10 cellular contexts compared by ENCODE assay signal in genomic region chr3:140505256-140505655, GRCh38.
DNase-seq lines count a peak whose midpoint lies in the region; ATAC-seq and TF ChIP-seq lines count a peak whose summit lies in the region.
"Had no signal": no experiment of that assay in that cellular context is flagged by ENCODE, and none has a peak within 500 bp of the region (broad histone marks: within the 10 kb centered on the region; RNA-seq: fewer than 3 reads in every experiment).

No MANE protein-coding gene starts in this region.

- H3K4me3 ChIP-seq in choroid plexus epithelial cell (ENCODE audit: low read depth, low read length), result no peak overlapping the region
- H3K4me3 ChIP-seq: BLaER1, SK-N-MC had no signal

- no peaks in the 10 kb centered on the region for H3K36me3 Mint-ChIP-seq in natural killer cell treated with Interleukin-12 subunit alpha and Interleukin-12 subunit beta and Interleukin-15 and Interleukin-18, amount 100 ng/mL, for 72 hours

- TF ChIP-seq CTCF in choroid plexus epithelial cell (conservative IDR thresholded peaks at IDR 0.05; ENCODE audit: low read depth, low read length), result no peak

- peaks cover 27% of the 10 kb centered on the region for H3K27me3 Mint-ChIP-seq in stimulated activated naive CD8-positive, alpha-beta T cell treated with anti-CD3 and anti-CD28 coated beads, Interleukin-15, amount 100 ng/mL, for 72 hours
- peaks cover 21 to 35% of the 10 kb centered on the region in 2 donors for H3K27me3 Mint-ChIP-seq in natural killer cell treated with Interleukin-12 subunit alpha and Interleukin-12 subunit beta and Interleukin-15 and Interleukin-18, amount 100 ng/mL, for 72 hours

- H3K27ac Mint-ChIP-seq in stimulated activated naive CD8-positive, alpha-beta T cell treated with anti-CD3 and anti-CD28 coated beads, Interleukin-15, amount 100 ng/mL, for 72 hours, result peak overlapping the region in 1 of 2 donors; percentile 4
- no peak overlapping the region for H3K27ac Mint-ChIP-seq in natural killer cell treated with Interleukin-12 subunit alpha and Interleukin-12 subunit beta and Interleukin-15 and Interleukin-18, amount 100 ng/mL, for 72 hours

- H3K4me3 Mint-ChIP-seq in stimulated activated naive CD8-positive, alpha-beta T cell treated with anti-CD3 and anti-CD28 coated beads, Interleukin-15, amount 100 ng/mL, for 72 hours, result no peak overlapping the region
- H3K4me3 Mint-ChIP-seq in natural killer cell treated with Interleukin-12 subunit alpha and Interleukin-12 subunit beta and Interleukin-15 and Interleukin-18, amount 100 ng/mL, for 72 hours, result no peak overlapping the region

- H3K4me1 Mint-ChIP-seq in stimulated activated naive CD8-positive, alpha-beta T cell treated with anti-CD3 and anti-CD28 coated beads, Interleukin-15, amount 100 ng/mL, for 72 hours, result no peaks in the 10 kb centered on the region
- no peaks in the 10 kb centered on the region for H3K4me1 Mint-ChIP-seq in natural killer cell treated with Interleukin-12 subunit alpha and Interleukin-12 subunit beta and Interleukin-15 and Interleukin-18, amount 100 ng/mL, for 72 hours (ENCODE audit: low read depth in 2 of 2)

- ATAC-seq in stimulated activated naive CD8-positive, alpha-beta T cell treated with anti-CD3 and anti-CD28 coated beads, Interleukin-15, amount 100 ng/mL, for 72 hours, result peak; percentile 47
- ATAC-seq in stimulated activated naive CD8-positive, alpha-beta T cell treated with anti-CD3 and anti-CD28 coated beads, Interleukin-15, Interleukin-2, amounts not matched to agents 100 U/mL and 50 U/mL, for 24 hours, result no peak
- ATAC-seq in HG03064 (IDR thresholded peaks at IDR 0.05; ENCODE audit: low read depth, unreplicated experiment), result peak; percentile 60
- no peak for ATAC-seq in natural killer cell treated with Interleukin-12 subunit alpha and Interleukin-12 subunit beta and Interleukin-15 and Interleukin-18, amount 100 ng/mL, for 72 hours
- no peak for ATAC-seq in GM18870 (IDR thresholded peaks at IDR 0.05; ENCODE audit: unreplicated experiment)

- DNase-seq in stimulated activated naive CD8-positive, alpha-beta T cell treated with anti-CD3 and anti-CD28 coated beads, Interleukin-15, amount 100 ng/mL, for 72 hours, result no peak
- DNase-seq in stimulated activated naive CD8-positive, alpha-beta T cell treated with anti-CD3 and anti-CD28 coated beads, Interleukin-15, Interleukin-2, amounts not matched to agents 100 U/mL and 50 U/mL, for 24 hours, result no peak
- DNase-seq in choroid plexus epithelial cell (ENCODE audit: low read depth), result peak; percentile 57
- no peak for DNase-seq in natural killer cell treated with Interleukin-12 subunit alpha and Interleukin-12 subunit beta and Interleukin-15 and Interleukin-18, amount 100 ng/mL, for 72 hours (ENCODE audit: low spot score)
- no peak for DNase-seq in RKO (ENCODE audit: low spot score)
- no peak for DNase-seq in EL

- H3K9me3 Mint-ChIP-seq in stimulated activated naive CD8-positive, alpha-beta T cell treated with anti-CD3 and anti-CD28 coated beads, Interleukin-15, amount 100 ng/mL, for 72 hours, result no peaks in the 10 kb centered on the region
- no peaks in the 10 kb centered on the region for H3K9me3 Mint-ChIP-seq in natural killer cell treated with Interleukin-12 subunit alpha and Interleukin-12 subunit beta and Interleukin-15 and Interleukin-18, amount 100 ng/mL, for 72 hours

Comparison
In these comparisons a context has a peak if more than half of its experiments do, and no peak if none do; other contexts are left out.
1. ATAC-seq: peak in stimulated activated naive CD8-positive, alpha-beta T cell treated with anti-CD3 and anti-CD28 coated beads, Interleukin-15, amount 100 ng/mL, for 72 hours (single experiment) and HG03064 (single experiment); none in stimulated activated naive CD8-positive, alpha-beta T cell treated with anti-CD3 and anti-CD28 coated beads, Interleukin-15, Interleukin-2, amounts not matched to agents 100 U/mL and 50 U/mL, for 24 hours (single experiment), natural killer cell treated with Interleukin-12 subunit alpha and Interleukin-12 subunit beta and Interleukin-15 and Interleukin-18, amount 100 ng/mL, for 72 hours (0 of 2) and GM18870 (single experiment).